In genomic region chr14:72743626-72744025, GRCh38 we compare ENCODE assay signal across 21 cellular contexts.
DNase-seq lines count a peak whose midpoint lies in the region; ATAC-seq, FAIRE-seq and TF ChIP-seq lines count a peak whose summit lies in the region.
"Had no signal": no experiment of that assay in that cellular context is flagged by ENCODE, and none has a peak within 500 bp of the region (broad histone marks: within the 10 kb centered on the region; RNA-seq: fewer than 3 reads in every experiment).

No MANE protein-coding gene starts in this region.

- ATAC-seq in Right ventricle myocardium superior (ENCODE audit: poor library complexity) (peak; percentile 22), Right ventricle myocardium inferior (no peak), lung (ENCODE audit: insufficient read depth, low FRiP score) (no peak), HG03139 (IDR thresholded peaks at IDR 0.05; ENCODE audit: unreplicated experiment) (no peak)
- ATAC-seq: activated CD4-positive, alpha-beta T cell treated with anti-CD3 and anti-CD28 coated beads for 36 hours; effector memory CD8-positive, alpha-beta T cell; foreskin keratinocyte; left lung; naive thymus-derived CD4-positive, alpha-beta T cell had no signal

- peaks cover 0 to 3% of the 10 kb centered on the region in 2 donors for H3K27me3 Mint-ChIP-seq in CD8-positive, alpha-beta memory T cell
- H3K27me3 Mint-ChIP-seq: activated CD4-positive, alpha-beta T cell treated with anti-CD3 and anti-CD28 coated beads for 36 hours; activated naive CD4-positive, alpha-beta T cell treated with anti-CD3 and anti-CD28 coated beads, Interleukin-2, amount 50 U/mL, for 24 hours; effector memory CD8-positive, alpha-beta T cell; naive thymus-derived CD4-positive, alpha-beta T cell had no signal

- no peak overlapping the region for H3K27ac ChIP-seq in lung (ENCODE audit: low read depth in 1 of 2, low read length in 1 of 2)
- H3K27ac ChIP-seq in CD8-positive, alpha-beta memory T cell (ENCODE audit: low read depth, low read length): no peak overlapping the region
- H3K27ac ChIP-seq: foreskin keratinocyte, left lung, SJSA1 had no signal

- H3K9me3 Mint-ChIP-seq in CD8-positive, alpha-beta memory T cell: peaks cover 0 to 6% (median 6%) of the 10 kb centered on the region in 5 donors

- 74 to 86% methylated on average over 2 of the region's 2 CpGs for WGBS in lung, 2 donors

- peak; percentile 93 for FAIRE-seq in urothelium cell line (lab: Jason Lieb, UNC)
- FAIRE-seq: bronchial epithelial cell, G401.6, GM12891, H1 had no signal

- H3K27me3 ChIP-seq in lung (ENCODE audit: control insufficient read depth, insufficient read depth): no peaks in the 10 kb centered on the region
- H3K27me3 ChIP-seq in CD8-positive, alpha-beta memory T cell (ENCODE audit: insufficient read depth, low read length, poor library complexity, severe bottlenecking): no peaks in the 10 kb centered on the region
- H3K27me3 ChIP-seq: foreskin keratinocyte, left lung, SJSA1 had no signal

- no peak overlapping the region for H3K4me3 Mint-ChIP-seq in CD8-positive, alpha-beta memory T cell
- H3K4me3 Mint-ChIP-seq: activated CD4-positive, alpha-beta T cell treated with anti-CD3 and anti-CD28 coated beads for 36 hours; activated naive CD4-positive, alpha-beta T cell treated with anti-CD3 and anti-CD28 coated beads, Interleukin-2, amount 50 U/mL, for 24 hours; effector memory CD8-positive, alpha-beta T cell; naive thymus-derived CD4-positive, alpha-beta T cell had no signal

- no peaks in the 10 kb centered on the region for H3K36me3 ChIP-seq in lung (ENCODE audit: control insufficient read depth in 2 of 2, insufficient read depth in 2 of 2, low read length in 2 of 2)
- H3K36me3 ChIP-seq in CD8-positive, alpha-beta memory T cell (ENCODE audit: insufficient read depth, low read length): no peaks in the 10 kb centered on the region
- H3K36me3 ChIP-seq: left lung, SJSA1 had no signal

- peak overlapping the region in 1 of 8 donors; percentile 47 for H3K27ac Mint-ChIP-seq in CD8-positive, alpha-beta memory T cell
- H3K27ac Mint-ChIP-seq: activated CD4-positive, alpha-beta T cell treated with anti-CD3 and anti-CD28 coated beads for 36 hours; activated naive CD4-positive, alpha-beta T cell treated with anti-CD3 and anti-CD28 coated beads, Interleukin-2, amount 50 U/mL, for 24 hours; effector memory CD8-positive, alpha-beta T cell; naive thymus-derived CD4-positive, alpha-beta T cell had no signal

- intact Hi-C loops in Right ventricle myocardium superior (cut with DNase I) (no loop called here), Right ventricle myocardium inferior (cut with DNase I) (no loop called here)

- H3K36me3 Mint-ChIP-seq in CD8-positive, alpha-beta memory T cell: peaks cover 0 to 9% (median 0%) of the 10 kb centered on the region in 3 donors

- no peak for TF ChIP-seq CTCF in lung (IDR thresholded peaks at IDR 0.05; ENCODE audit: control extremely low read depth, extremely low read depth)

- H3K4me1 Mint-ChIP-seq in CD8-positive, alpha-beta memory T cell: no peaks in the 10 kb centered on the region
- H3K4me1 Mint-ChIP-seq: activated CD4-positive, alpha-beta T cell treated with anti-CD3 and anti-CD28 coated beads for 36 hours; activated naive CD4-positive, alpha-beta T cell treated with anti-CD3 and anti-CD28 coated beads, Interleukin-2, amount 50 U/mL, for 24 hours had no signal

- POLR2A ChIA-PET in CD8-positive, alpha-beta memory T cell (lab: Charles Lee): no interaction called here

- H3K4me3 ChIP-seq in lung: no peak overlapping the region
- no peak overlapping the region for H3K4me3 ChIP-seq in CD8-positive, alpha-beta memory T cell (ENCODE audit: low read length)
- H3K4me3 ChIP-seq: left lung, SJSA1 had no signal

- peaks cover 0 to 6% of the 10 kb centered on the region in 2 donors for H3K9me3 ChIP-seq in lung (ENCODE audit: control insufficient read depth in 2 of 2, insufficient read depth in 1 of 2, low read length in 1 of 2)
- H3K9me3 ChIP-seq in CD8-positive, alpha-beta memory T cell (ENCODE audit: low read length): no peaks in the 10 kb centered on the region
- H3K9me3 ChIP-seq: SJSA1 had no signal

- CTCF ChIA-PET in CD8-positive, alpha-beta memory T cell (lab: Charles Lee): no interaction called here

- no peak for DNase-seq in Right ventricle myocardium superior
- DNase-seq in Right ventricle myocardium inferior (ENCODE audit: missing footprints): no peak
- peak; percentile 41 for DNase-seq in cerebellar cortex (ENCODE audit: low spot score)
- DNase-seq in lung (ENCODE audit: low spot score): peak; percentile 18
- no peak for DNase-seq in urothelium cell line (ENCODE audit: low spot score)
- no peak for DNase-seq in effector CD8-positive, alpha-beta T cell (lab: John Stamatoyannopoulos, UW)
- no peak for DNase-seq in CD8-positive, alpha-beta memory T cell
- DNase-seq: activated CD4-positive, alpha-beta T cell treated with anti-CD3 and anti-CD28 coated beads for 36 hours; effector memory CD8-positive, alpha-beta T cell; foreskin keratinocyte; left lung; naive thymus-derived CD4-positive, alpha-beta T cell; NCI-H1436 treated with DMSO at 0.1 percent for 48 hours; stimulated activated naive CD4-positive, alpha-beta T cell had no signal

- H3K4me1 ChIP-seq in lung (ENCODE audit: control insufficient read depth in 2 of 2, insufficient read depth in 2 of 2, low read length in 2 of 2): peaks cover 0 to 3% of the 10 kb centered on the region in 2 donors
- H3K4me1 ChIP-seq in CD8-positive, alpha-beta memory T cell (ENCODE audit: insufficient read depth, low read length): no peaks in the 10 kb centered on the region
- H3K4me1 ChIP-seq: left lung had no signal

Comparison
In these comparisons a context has a peak if more than half of its experiments do, and no peak if none do; other contexts are left out.
1. DNase-seq: peak in cerebellar cortex (single experiment) and lung (single experiment); none in Right ventricle myocardium superior (single experiment), Right ventricle myocardium inferior (single experiment), urothelium cell line (single experiment), effector CD8-positive, alpha-beta T cell (single experiment) and CD8-positive, alpha-beta memory T cell (0 of 5).